ENCODE assay signal across 22 cellular contexts in the genomic region with DNA sequence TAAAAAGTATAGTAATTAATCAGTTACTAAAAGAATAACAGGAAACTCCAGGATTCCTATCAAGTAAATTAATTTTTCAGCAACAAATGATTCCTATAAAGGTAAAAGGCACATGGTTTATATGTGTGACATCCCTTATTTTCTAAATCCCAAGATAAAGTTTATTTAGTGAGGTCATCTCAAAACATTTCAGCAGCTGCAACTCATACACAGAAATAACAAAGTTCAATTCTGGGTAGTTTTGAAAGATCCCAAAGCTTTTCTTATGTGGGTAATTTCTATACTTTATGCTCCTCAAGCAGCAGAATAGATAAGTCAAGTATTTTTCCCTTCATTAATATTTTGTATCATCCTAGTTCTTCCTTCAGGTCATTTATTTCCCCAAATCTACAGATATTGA.
"Had no signal": no experiment of that assay in that cellular context is flagged by ENCODE, and none has a peak within 500 bp of the region (broad histone marks: within the 10 kb centered on the region; RNA-seq: fewer than 3 reads in every experiment).

No MANE protein-coding gene starts in this region.

- H3K4me3 ChIP-seq: breast epithelium, left lung, skin epidermis, suprapubic skin had no signal

- H3K36me3 ChIP-seq: breast epithelium, left lung, suprapubic skin had no signal

- DNase-seq: activated CD4-positive, alpha-beta T cell treated with anti-CD3 and anti-CD28 coated beads, Interleukin-2, amount 10 ng/mL, durations not matched to agents 24 days and 14 days; activated CD8-positive, alpha-beta T cell treated with anti-CD3 and anti-CD28 coated beads for 36 hours; activated naive CD4-positive, alpha-beta T cell treated with anti-CD3 and anti-CD28 coated beads for 36 hours; activated T-cell treated with anti-CD3 and anti-CD28 coated beads, Interleukin-2, amount 50 U/mL, for 1 hour; aorta; effector memory CD8-positive, alpha-beta T cell; foreskin keratinocyte; glutamatergic neuron; hypothalamus; kidney; left lung; mammary epithelial cell; midbrain; nephron progenitor cell; occipital lobe; stimulated activated CD4-positive, alpha-beta T cell treated with anti-CD3 and anti-CD28 coated beads, Interleukin-2, amount 100 ng/mL, for 48 hours; trophoblast cell had no signal

- H3K27ac ChIP-seq: breast epithelium, foreskin keratinocyte, skin epidermis, suprapubic skin had no signal

- ATAC-seq: activated CD8-positive, alpha-beta T cell treated with anti-CD3 and anti-CD28 coated beads for 36 hours; effector memory CD8-positive, alpha-beta T cell; foreskin keratinocyte; left lung had no signal

- H3K4me1 ChIP-seq: breast epithelium, suprapubic skin had no signal

- H3K4me3 Mint-ChIP-seq: activated CD4-positive, alpha-beta T cell treated with anti-CD3 and anti-CD28 coated beads, Interleukin-2, amount 10 ng/mL, durations not matched to agents 24 days and 14 days; activated CD8-positive, alpha-beta T cell treated with anti-CD3 and anti-CD28 coated beads for 36 hours; activated naive CD4-positive, alpha-beta T cell treated with anti-CD3 and anti-CD28 coated beads for 36 hours; effector memory CD8-positive, alpha-beta T cell; nephron progenitor cell; stimulated activated naive CD8-positive, alpha-beta T cell treated with anti-CD3 and anti-CD28 coated beads, Interleukin-15, Interleukin-2, amounts not matched to agents 100 ng/mL and 50 ng/mL, for 24 hours had no signal

- H3K27me3 ChIP-seq: breast epithelium, foreskin keratinocyte, left lung, suprapubic skin had no signal

- H3K4me1 Mint-ChIP-seq: nephron progenitor cell had no signal

- H3K27me3 Mint-ChIP-seq: activated CD4-positive, alpha-beta T cell treated with anti-CD3 and anti-CD28 coated beads, Interleukin-2, amount 10 ng/mL, durations not matched to agents 24 days and 14 days; activated CD8-positive, alpha-beta T cell treated with anti-CD3 and anti-CD28 coated beads for 36 hours; effector memory CD8-positive, alpha-beta T cell; progenitor cell of endocrine pancreas; stimulated activated naive CD8-positive, alpha-beta T cell treated with anti-CD3 and anti-CD28 coated beads, Interleukin-15, Interleukin-2, amounts not matched to agents 100 ng/mL and 50 ng/mL, for 24 hours had no signal

- H3K27ac Mint-ChIP-seq: activated CD4-positive, alpha-beta T cell treated with anti-CD3 and anti-CD28 coated beads, Interleukin-2, amount 10 ng/mL, durations not matched to agents 24 days and 14 days; activated CD8-positive, alpha-beta T cell treated with anti-CD3 and anti-CD28 coated beads for 36 hours; activated naive CD4-positive, alpha-beta T cell treated with anti-CD3 and anti-CD28 coated beads for 36 hours; nephron progenitor cell; progenitor cell of endocrine pancreas; stimulated activated naive CD8-positive, alpha-beta T cell treated with anti-CD3 and anti-CD28 coated beads, Interleukin-15, Interleukin-2, amounts not matched to agents 100 ng/mL and 50 ng/mL, for 24 hours had no signal

- H3K9me3 ChIP-seq: breast epithelium, left lung, suprapubic skin had no signal
